15 cellular contexts compared by ENCODE assay signal in the genomic region with DNA sequence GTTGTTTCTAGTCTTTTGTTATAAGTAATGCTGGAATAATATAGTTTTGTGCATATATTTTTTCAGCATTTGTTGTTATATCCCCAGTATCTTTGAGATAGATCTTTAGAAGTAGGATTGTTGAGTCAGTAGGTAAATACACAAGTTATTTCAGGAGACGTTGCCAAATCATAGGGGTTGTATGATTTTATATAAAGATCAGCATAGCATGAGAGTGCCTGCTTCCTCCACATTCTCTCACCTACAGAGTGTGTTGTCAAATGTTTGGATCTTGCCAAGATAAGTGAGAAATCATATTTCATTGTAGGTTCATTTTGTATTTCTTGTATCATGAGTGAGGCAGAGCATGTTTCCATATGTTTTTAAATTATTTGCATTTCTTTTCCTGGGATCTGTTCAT. TPM values are rescaled to one million over a fixed set of nuclear protein-coding genes. Genes with fewer than 3 reads are reported as not detected.
DNase-seq lines count a peak whose midpoint lies in the region; ATAC-seq and TF ChIP-seq lines count a peak whose summit lies in the region.
"Had no signal": no experiment of that assay in that cellular context is flagged by ENCODE, and none has a peak within 500 bp of the region (broad histone marks: within the 10 kb centered on the region; RNA-seq: fewer than 3 reads in every experiment).

No MANE protein-coding gene starts in this region.

- H3K9me2 ChIP-seq in PC-9 (ENCODE audit: insufficient read depth) = no peaks in the 10 kb centered on the region

- no peak for TF ChIP-seq CTCF in PC-9 (conservative IDR thresholded peaks at IDR 0.05)
- no peak for TF ChIP-seq CTCF in endothelial cell (IDR thresholded peaks at IDR 0.05; ENCODE audit: unreplicated experiment)

- no peak overlapping the region for H4K8ac ChIP-seq in mesendoderm (ENCODE audit: low read depth, low read length)

- H3K4me1 Mint-ChIP-seq in stimulated activated naive CD8-positive, alpha-beta T cell treated with anti-CD3 and anti-CD28 coated beads, Interleukin-15, Interleukin-2, amounts not matched to agents 100 ng/mL and 50 ng/mL, for 24 hours (ENCODE audit: low read depth) = peaks cover 30% of the 10 kb centered on the region
- H3K4me1 Mint-ChIP-seq in stimulated activated naive CD8-positive, alpha-beta T cell treated with anti-CD3 and anti-CD28 coated beads, Interleukin-15, amount 100 ng/mL, for 72 hours = peaks cover 7% of the 10 kb centered on the region
- H3K4me1 Mint-ChIP-seq in endothelial cell (ENCODE audit: unreplicated experiment) = peaks cover 17% of the 10 kb centered on the region
- H3K4me1 Mint-ChIP-seq in T-helper 17 cell = peaks cover 24% of the 10 kb centered on the region

- H3K79me1 ChIP-seq in mesendoderm (ENCODE audit: low read length) = peaks cover 4% of the 10 kb centered on the region

- peaks cover 13% of the 10 kb centered on the region; the same call in 1 of the 2 replicates for H3F3A ChIP-seq in PC-9 (ENCODE audit: insufficient read depth, low read depth)

- ATAC-seq in stimulated activated naive CD8-positive, alpha-beta T cell treated with anti-CD3 and anti-CD28 coated beads, Interleukin-15, amount 100 ng/mL, for 72 hours = no peak
- no peak for ATAC-seq in T-helper 17 cell

- H3K9me3 ChIP-seq in PC-9 (ENCODE audit: insufficient read depth, low read depth) (no peaks in the 10 kb centered on the region), T-helper 17 cell (ENCODE audit: control insufficient read depth, low read length, poor library complexity, severe bottlenecking) (no peaks in the 10 kb centered on the region)
- H3K9me3 ChIP-seq: testis had no signal

- H3K27ac Mint-ChIP-seq in stimulated activated naive CD8-positive, alpha-beta T cell treated with anti-CD3 and anti-CD28 coated beads, Interleukin-15, Interleukin-2, amounts not matched to agents 100 ng/mL and 50 ng/mL, for 24 hours = no peak overlapping the region
- peak overlapping the region in 1 of 2 donors; percentile 41 for H3K27ac Mint-ChIP-seq in stimulated activated naive CD8-positive, alpha-beta T cell treated with anti-CD3 and anti-CD28 coated beads, Interleukin-15, amount 100 ng/mL, for 72 hours
- peak overlapping the region; percentile 46 for H3K27ac Mint-ChIP-seq in endothelial cell (ENCODE audit: unreplicated experiment)
- no peak overlapping the region for H3K27ac Mint-ChIP-seq in T-helper 17 cell

- POLR2A ChIA-PET in PC-9 (lab: Charles Lee; ENCODE audit: unreplicated experiment) = no interaction called here

- H3K27ac ChIP-seq in PC-9 = 0 out of 2 replicates have a peak overlapping the region, but pooled peaks have one; percentile 1
- H3K27ac ChIP-seq in mesendoderm (ENCODE audit: low read depth, low read length) = no peak overlapping the region
- H3K27ac ChIP-seq: coronary artery, testis had no signal

- H2AFZ ChIP-seq in PC-9 = no peak overlapping the region

- no peak overlapping the region for H3K4ac ChIP-seq in mesendoderm (ENCODE audit: low read depth, low read length)

- no peak overlapping the region for H2BK120ac ChIP-seq in mesendoderm (ENCODE audit: low read depth, low read length)

- H3K4me2 ChIP-seq in PC-9 = no peak overlapping the region
- H3K4me2 ChIP-seq in mesendoderm (ENCODE audit: low read length) = no peak overlapping the region

- H3K4me3 ChIP-seq in PC-9 = no peak overlapping the region
- H3K4me3 ChIP-seq in mesendoderm (ENCODE audit: low read length) = no peak overlapping the region
- H3K4me3 ChIP-seq: hepatocyte, testis had no signal

- no peak for DNase-seq in stimulated activated naive CD8-positive, alpha-beta T cell treated with anti-CD3 and anti-CD28 coated beads, Interleukin-15, amount 100 ng/mL, for 72 hours
- DNase-seq in PC-9 (peak in 1 of 2 experiments; percentile 44), endothelial cell (ENCODE audit: low spot score) (no peak), mesendoderm (no peak), T-helper 17 cell (no peak)
- no peak for DNase-seq in effector CD8-positive, alpha-beta T cell (lab: John Stamatoyannopoulos, UW)
- DNase-seq: activated CD4-positive, alpha-beta T cell treated with anti-CD3 and anti-CD28 coated beads, Interleukin-2, amount 50 U/mL, for 48 hours; activated gamma-delta T cell; mammary epithelial cell; NCI-H1694; NCI-H748 treated with DMSO at 0.1 percent for 48 hours; testis had no signal

- no peak overlapping the region for H3K56ac ChIP-seq in mesendoderm (ENCODE audit: low read length)

- peaks cover 33% of the 10 kb centered on the region for H3K36me3 Mint-ChIP-seq in stimulated activated naive CD8-positive, alpha-beta T cell treated with anti-CD3 and anti-CD28 coated beads, Interleukin-15, Interleukin-2, amounts not matched to agents 100 ng/mL and 50 ng/mL, for 24 hours (ENCODE audit: low read depth)
- H3K36me3 Mint-ChIP-seq in endothelial cell (ENCODE audit: low read depth, unreplicated experiment) (no peaks in the 10 kb centered on the region), T-helper 17 cell (ENCODE audit: low read depth) (peaks cover 5% of the 10 kb centered on the region)

- H3K9ac ChIP-seq in mesendoderm (ENCODE audit: low read length) = no peak overlapping the region

- H2BK15ac ChIP-seq in mesendoderm (replicated peaks; ENCODE audit: low read depth) = no peak overlapping the region

- intact Hi-C loops in PC-9 (cut with micrococcal nuclease; ENCODE audit: unreplicated experiment) = loop anchor here (10.0 kb wide), 1 partner anchor 472 kb away; no protein-coding TSS in a partner anchor

- H4K20me1 ChIP-seq in PC-9 (ENCODE audit: insufficient read depth) = no peaks in the 10 kb centered on the region

- H4K5ac ChIP-seq in mesendoderm (ENCODE audit: low read length) = no peak overlapping the region

- H3K79me2 ChIP-seq in PC-9 (ENCODE audit: low read depth) (peaks cover 19% of the 10 kb centered on the region), mesendoderm (ENCODE audit: control insufficient read depth, insufficient read depth, low read length) (peaks cover 2% of the 10 kb centered on the region)

- H3K4me1 ChIP-seq in PC-9 (replicated peaks; ENCODE audit: insufficient read depth) = peaks cover 15% of the 10 kb centered on the region
- no peaks in the 10 kb centered on the region for H3K4me1 ChIP-seq in mesendoderm (ENCODE audit: control insufficient read depth, low read depth, low read length)

- no TSS peak for BruUV-seq in PC-9 (replicated peaks; lab: Mats Ljungman, UMichigan)

- H3K9me3 Mint-ChIP-seq in stimulated activated naive CD8-positive, alpha-beta T cell treated with anti-CD3 and anti-CD28 coated beads, Interleukin-15, Interleukin-2, amounts not matched to agents 100 ng/mL and 50 ng/mL, for 24 hours = no peaks in the 10 kb centered on the region
- H3K9me3 Mint-ChIP-seq in stimulated activated naive CD8-positive, alpha-beta T cell treated with anti-CD3 and anti-CD28 coated beads, Interleukin-15, amount 100 ng/mL, for 72 hours = no peaks in the 10 kb centered on the region
- H3K9me3 Mint-ChIP-seq in endothelial cell (ENCODE audit: unreplicated experiment) = no peaks in the 10 kb centered on the region

- H3K36me3 ChIP-seq in PC-9 (ENCODE audit: low read depth) (peaks cover 20% of the 10 kb centered on the region), mesendoderm (ENCODE audit: control insufficient read depth, insufficient read depth, low read length) (no peaks in the 10 kb centered on the region)

- no peak overlapping the region for H3K18ac ChIP-seq in mesendoderm (ENCODE audit: low read length)

- CTCF ChIA-PET in PC-9 (lab: Charles Lee) = no interaction called here

- H2BK5ac ChIP-seq in mesendoderm (ENCODE audit: low read length) = no peak overlapping the region

- H3K27me3 ChIP-seq in PC-9 (ENCODE audit: insufficient read depth, low read depth) = no peaks in the 10 kb centered on the region
- H3K27me3 ChIP-seq in mesendoderm (ENCODE audit: insufficient read depth, low read length, poor library complexity) = no peaks in the 10 kb centered on the region
- H3K27me3 ChIP-seq: hepatocyte, testis had no signal

- WGBS in mesendoderm (ENCODE audit: extremely low coverage, insufficient coverage, low lambda C conversion rate) = no CpG with 5 or more reads among the region's 1 CpG

- peak overlapping the region; percentile 9 for H3K4me3 Mint-ChIP-seq in stimulated activated naive CD8-positive, alpha-beta T cell treated with anti-CD3 and anti-CD28 coated beads, Interleukin-15, Interleukin-2, amounts not matched to agents 100 ng/mL and 50 ng/mL, for 24 hours
- peak overlapping the region in 1 of 2 donors; percentile 31 for H3K4me3 Mint-ChIP-seq in stimulated activated naive CD8-positive, alpha-beta T cell treated with anti-CD3 and anti-CD28 coated beads, Interleukin-15, amount 100 ng/mL, for 72 hours
- no peak overlapping the region for H3K4me3 Mint-ChIP-seq in endothelial cell (ENCODE audit: unreplicated experiment)
- H3K4me3 Mint-ChIP-seq in T-helper 17 cell = no peak overlapping the region

- H2AK5ac ChIP-seq in mesendoderm (ENCODE audit: low read length) = no peak overlapping the region

- no peak overlapping the region for H3K23ac ChIP-seq in mesendoderm (ENCODE audit: low read length)

- H3K27me3 Mint-ChIP-seq in stimulated activated naive CD8-positive, alpha-beta T cell treated with anti-CD3 and anti-CD28 coated beads, Interleukin-15, Interleukin-2, amounts not matched to agents 100 ng/mL and 50 ng/mL, for 24 hours = no peaks in the 10 kb centered on the region
- H3K27me3 Mint-ChIP-seq in stimulated activated naive CD8-positive, alpha-beta T cell treated with anti-CD3 and anti-CD28 coated beads, Interleukin-15, amount 100 ng/mL, for 72 hours = no peaks in the 10 kb centered on the region
- H3K27me3 Mint-ChIP-seq in endothelial cell (ENCODE audit: unreplicated experiment) = peaks cover 3% of the 10 kb centered on the region
- H3K27me3 Mint-ChIP-seq in T-helper 17 cell = no peaks in the 10 kb centered on the region

RNA-seq across cellular contexts. Expression of gene MIA3, which starts 24.6 kb away (rescaled TPM):
- total RNA-seq in PC-9 (2021) = 61.3 and 65.1 TPM in 2 replicates
- 48.5 TPM for total RNA-seq in endothelial cell (ENCODE audit: unreplicated experiment)
- 28.2 TPM for polyA plus RNA-seq in mesendoderm (2013, experiment 1 of 2)
- 25.0 TPM for polyA plus RNA-seq in mesendoderm (2013, experiment 2 of 2)
- total RNA-seq in T-helper 17 cell = 100 to 1,000 TPM in 1 of 2 donors, 10 to 100 TPM in 1; 83.2 to 102 TPM

RNA-seq across cellular contexts. Expression of gene TAF1A, which starts 52.7 kb away (rescaled TPM):
- total RNA-seq in PC-9 (2021) = 18.4 and 19.3 TPM in 2 replicates
- total RNA-seq in endothelial cell (ENCODE audit: unreplicated experiment) = 6.6 TPM
- 8.5 TPM for polyA plus RNA-seq in mesendoderm (2013, experiment 1 of 2)
- polyA plus RNA-seq in mesendoderm (2013, experiment 2 of 2) = 8.8 TPM
- total RNA-seq in T-helper 17 cell = 1 to 10 TPM; 4.0 to 4.1 TPM
